ENCODE assay signal across 8 cellular contexts in the genomic region with DNA sequence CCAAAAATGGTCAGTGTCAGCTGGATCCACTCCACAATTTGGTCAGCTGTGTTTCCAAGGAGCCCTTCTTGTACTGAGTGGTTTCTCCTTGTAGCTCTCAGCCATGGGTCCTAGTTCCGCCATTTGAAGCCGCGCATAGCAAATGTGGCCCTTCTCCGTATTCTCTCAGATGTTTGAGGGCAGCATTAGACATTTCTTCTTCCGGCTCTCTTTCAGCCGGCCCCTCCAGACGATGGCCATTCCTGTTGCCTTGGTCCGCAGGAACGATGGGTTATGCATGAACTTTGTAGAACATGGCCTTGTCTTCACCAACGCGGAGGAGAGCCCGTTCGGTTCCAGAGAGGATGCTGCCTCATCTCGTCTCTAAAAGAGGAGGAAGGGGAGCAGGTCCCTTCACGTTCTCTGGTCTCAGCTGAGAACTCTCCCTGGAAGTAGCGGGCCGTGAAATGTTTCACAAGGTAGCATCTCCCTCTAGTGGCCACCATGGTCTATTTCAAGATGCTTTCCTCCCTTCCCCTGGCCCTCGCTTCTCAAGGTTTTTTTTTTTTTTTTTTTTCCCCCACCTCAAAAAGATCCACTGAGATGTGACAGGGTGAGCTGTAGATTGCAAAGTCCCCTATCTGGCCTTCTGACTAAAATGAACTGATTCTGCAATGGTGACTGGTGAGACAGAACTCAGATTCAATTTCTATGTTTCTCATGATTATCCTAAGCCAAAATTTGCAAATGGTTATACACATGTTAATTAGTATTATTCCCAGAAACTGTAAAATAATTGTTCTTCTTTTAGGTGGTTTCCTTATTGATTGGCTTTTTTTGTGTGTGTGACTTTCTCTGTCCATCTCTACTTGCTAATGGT. TPM values are rescaled to one million over a fixed set of nuclear protein-coding genes. Genes with fewer than 3 reads are reported as not detected.
DNase-seq lines count a peak whose midpoint lies in the region; ATAC-seq and TF ChIP-seq lines count a peak whose summit lies in the region.

No MANE protein-coding gene starts in this region.

- no peaks in the 10 kb centered on the region for H3K9me2 ChIP-seq in hepatocyte (replicated peaks; ENCODE audit: insufficient read depth)

- no peaks in the 10 kb centered on the region for H3K36me3 ChIP-seq in hepatocyte (replicated peaks; ENCODE audit: insufficient read depth, low read depth)

- peak; percentile 74 for TF ChIP-seq CTCF in hepatocyte (IDR thresholded peaks at IDR 0.05; ENCODE audit: poor library complexity)

- H3K4me1 Mint-ChIP-seq in T-helper 17 cell: peaks cover 22% of the 10 kb centered on the region

- H3K9me3 ChIP-seq in T-helper 17 cell (ENCODE audit: control insufficient read depth, low read length, poor library complexity, severe bottlenecking) (no peaks in the 10 kb centered on the region), hepatocyte (ENCODE audit: low read depth) (no peaks in the 10 kb centered on the region)

- H3K4me1 ChIP-seq in hepatocyte (ENCODE audit: insufficient read depth): peaks cover 7% of the 10 kb centered on the region

- H3K27ac ChIP-seq in hepatocyte: no peak overlapping the region

- ATAC-seq in HG02610 (IDR thresholded peaks at IDR 0.05; ENCODE audit: unreplicated experiment) (peak; percentile 58), T-helper 17 cell (peak; percentile 94), HG03039 (IDR thresholded peaks at IDR 0.05; ENCODE audit: unreplicated experiment) (no peak)

- DNase-seq in GDM1 (lab: John Stamatoyannopoulos, UW) (peak; percentile 78), NCI-H1436 (lab: John Stamatoyannopoulos, UW) (peak; percentile 81), T-helper 17 cell (peak; percentile 44 to 45 (median 44)), anterior cingulate cortex (lab: John Stamatoyannopoulos, UW) (peak in 53 of 58 donors; percentile 8 to 81 (median 56)), hepatocyte (ENCODE audit: low spot score) (peak; percentile 92), retina (peak; percentile 85)

- peak overlapping the region; percentile 89 for H2AFZ ChIP-seq in hepatocyte

- H3K36me3 Mint-ChIP-seq in T-helper 17 cell (ENCODE audit: low read depth): no peaks in the 10 kb centered on the region

- peak overlapping the region; percentile 87 for H3K27ac Mint-ChIP-seq in T-helper 17 cell

- H3K79me2 ChIP-seq in hepatocyte: no peaks in the 10 kb centered on the region

- peaks cover 2% of the 10 kb centered on the region for H3K27me3 Mint-ChIP-seq in T-helper 17 cell

- H3K4me2 ChIP-seq in hepatocyte: peak overlapping the region; percentile 88

- H3K27me3 ChIP-seq in hepatocyte: no peaks in the 10 kb centered on the region

- 15% methylated on average over 18 of the region's 18 CpGs for WGBS in hepatocyte (ENCODE audit: low lambda C conversion rate, missing lambda C conversion rate)

- H3K4me3 Mint-ChIP-seq in T-helper 17 cell: peak overlapping the region; percentile 96

- H4K20me1 ChIP-seq in hepatocyte (ENCODE audit: insufficient read depth, poor library complexity, severe bottlenecking): no peaks in the 10 kb centered on the region

- H3K4me3 ChIP-seq in hepatocyte: no peak overlapping the region

RNA-seq across cellular contexts. Expression of gene PLET1, which starts 19.8 kb away (rescaled TPM):
- not detected for total RNA-seq in T-helper 17 cell
- not detected in 2 replicates for total RNA-seq in hepatocyte
- polyA plus RNA-seq in hepatocyte: 0.34 TPM in 1 of 2 replicates, not detected in the other

RNA-seq across cellular contexts. Expression of gene PTS, which starts 54.3 kb away (rescaled TPM):
- total RNA-seq in T-helper 17 cell: 10 to 100 TPM; 66.7 to 69.6 TPM
- 37.5 and 44.3 TPM in 2 replicates for total RNA-seq in hepatocyte
- polyA plus RNA-seq in hepatocyte: 81.7 and 84.6 TPM in 2 replicates
